7 cellular contexts compared by ENCODE assay signal in the genomic region with DNA sequence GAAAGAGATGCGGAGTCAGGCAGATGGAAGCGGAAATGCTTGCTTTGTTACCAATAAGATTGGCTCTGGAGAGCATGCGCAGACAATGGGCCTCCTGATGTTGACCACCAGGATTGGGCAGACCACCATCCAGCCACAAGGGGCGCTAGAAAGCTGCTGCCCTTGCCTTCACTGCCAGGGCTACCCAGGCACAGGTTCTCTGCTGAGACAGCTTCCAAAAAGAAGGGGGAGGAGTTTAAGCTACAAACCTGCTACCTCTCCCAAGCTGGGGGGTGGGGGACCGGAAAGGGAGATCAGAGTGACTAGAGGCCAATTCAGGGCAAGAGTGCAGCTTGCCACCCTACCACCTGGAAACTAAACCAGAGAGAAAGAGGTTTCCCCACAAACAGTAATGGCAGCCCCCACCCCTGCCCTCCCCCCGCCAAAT.
DNase-seq lines count a peak whose midpoint lies in the region; ATAC-seq and TF ChIP-seq lines count a peak whose summit lies in the region.

No MANE protein-coding gene starts in this region.

- 80% methylated on average over 4 of the region's 6 CpGs; no CpG with 5 or more reads in 1 of the 2 donors for WGBS in esophagus squamous epithelium, 2 donors
- WGBS in spleen, 5 donors = 58 to 65% (median 59%) methylated on average over 6 of the region's 6 CpGs

- H3K9me3 Mint-ChIP-seq in activated CD4-positive, alpha-beta T cell treated with anti-CD3 and anti-CD28 coated beads, Interleukin-2, amount 10 ng/mL, durations not matched to agents 24 days and 14 days = no peaks in the 10 kb centered on the region

- DNase-seq in G401 (ENCODE audit: low spot score) (peak; percentile 1), esophagus squamous epithelium (lab: John Stamatoyannopoulos, UW) (no peak), spleen (peak; percentile 82), omental fat pad (ENCODE audit: low spot score) (no peak)
- DNase-seq in activated CD4-positive, alpha-beta T cell treated with anti-CD3 and anti-CD28 coated beads, Interleukin-2, amount 10 ng/mL, durations not matched to agents 24 days and 14 days = peak; percentile 79

- H3K4me3 ChIP-seq in esophagus squamous epithelium = no peak overlapping the region
- H3K4me3 ChIP-seq in spleen = no peak overlapping the region

- peak; percentile 36 for TF ChIP-seq RAD21 in Ishikawa (IDR thresholded peaks at IDR 0.05; ENCODE audit: low read depth)

- no peak overlapping the region for H3K27ac Mint-ChIP-seq in activated CD4-positive, alpha-beta T cell treated with anti-CD3 and anti-CD28 coated beads, Interleukin-2, amount 10 ng/mL, durations not matched to agents 24 days and 14 days

- ATAC-seq in omental fat pad (ENCODE audit: low FRiP score) (no peak), GM19397 (IDR thresholded peaks at IDR 0.05; ENCODE audit: unreplicated experiment) (no peak)

- H3K36me3 ChIP-seq in esophagus squamous epithelium (no peaks in the 10 kb centered on the region), spleen (no peaks in the 10 kb centered on the region)

- TF ChIP-seq POLR2A in esophagus squamous epithelium (IDR thresholded peaks at IDR 0.05) (no peak), spleen (IDR thresholded peaks at IDR 0.05) (no peak)

- H3K4me1 Mint-ChIP-seq in activated CD4-positive, alpha-beta T cell treated with anti-CD3 and anti-CD28 coated beads, Interleukin-2, amount 10 ng/mL, durations not matched to agents 24 days and 14 days = peaks cover 2% of the 10 kb centered on the region

- no peaks in the 10 kb centered on the region for H3K9me3 ChIP-seq in esophagus squamous epithelium
- H3K9me3 ChIP-seq in spleen = no peaks in the 10 kb centered on the region

- H3K27me3 ChIP-seq in esophagus squamous epithelium = peaks cover 0 to 27% (median 0%) of the 10 kb centered on the region in 4 donors
- peaks cover 0 to 40% (median 0%) of the 10 kb centered on the region in 7 donors for H3K27me3 ChIP-seq in spleen (replicated peaks in 1 of 7)

- TF ChIP-seq EP300 in Ishikawa (IDR thresholded peaks at IDR 0.05; ENCODE audit: borderline replicate concordance) = no peak

- in situ Hi-C loops in G401 (cut with HindIII; ENCODE audit: low sequenced_read_pairs) = no loop called here

- intact Hi-C loops in activated CD4-positive, alpha-beta T cell treated with anti-CD3 and anti-CD28 coated beads, Interleukin-2, amount 10 ng/mL, durations not matched to agents 24 days and 14 days (cut with micrococcal nuclease) = loop anchor here (5.0 kb wide), 1 partner anchor 97 kb away; no protein-coding TSS in a partner anchor
- intact Hi-C loops in esophagus squamous epithelium (cut with DNase I) = no loop called here
- intact Hi-C loops in spleen (cut with DNase I; ENCODE audit: low total_unique reads) = no loop called here

- H3K27ac ChIP-seq in esophagus squamous epithelium (no peak overlapping the region), spleen (no peak overlapping the region)

- TF ChIP-seq CTCF in esophagus squamous epithelium (IDR thresholded peaks at IDR 0.05) = peak in 5 of 6 experiments; percentile 10 to 48 (median 35)
- peak in 9 of 11 experiments; percentile 10 to 66 (median 52) for TF ChIP-seq CTCF in spleen (IDR thresholded peaks at IDR 0.05 in 8 of 11, conservative IDR thresholded peaks at IDR 0.05 in 3 of 11)
- TF ChIP-seq CTCF in omental fat pad (IDR thresholded peaks at IDR 0.05) = no peak

- no peaks in the 10 kb centered on the region for H3K4me1 ChIP-seq in esophagus squamous epithelium
- H3K4me1 ChIP-seq in spleen = peaks cover 0 to 9% (median 0%) of the 10 kb centered on the region in 6 donors

- H3K36me3 Mint-ChIP-seq in activated CD4-positive, alpha-beta T cell treated with anti-CD3 and anti-CD28 coated beads, Interleukin-2, amount 10 ng/mL, durations not matched to agents 24 days and 14 days (ENCODE audit: low read depth) = no peaks in the 10 kb centered on the region

- no peak overlapping the region for H3K4me3 Mint-ChIP-seq in activated CD4-positive, alpha-beta T cell treated with anti-CD3 and anti-CD28 coated beads, Interleukin-2, amount 10 ng/mL, durations not matched to agents 24 days and 14 days

- peaks cover 30% of the 10 kb centered on the region for H3K27me3 Mint-ChIP-seq in activated CD4-positive, alpha-beta T cell treated with anti-CD3 and anti-CD28 coated beads, Interleukin-2, amount 10 ng/mL, durations not matched to agents 24 days and 14 days

TF ChIP-seq in Ishikawa, 13 proteins besides CTCF, POLR2A, EP300 and RAD21:
- TF ChIP-seq TCF12 (IDR thresholded peaks at IDR 0.05; ENCODE audit: low read depth) (no peak), TAF1 (IDR thresholded peaks at IDR 0.05; ENCODE audit: low read depth) (no peak), EGR1 (IDR thresholded peaks at IDR 0.05) (no peak), CEBPB (IDR thresholded peaks at IDR 0.05) (no peak), TEAD4 (IDR thresholded peaks at IDR 0.05) (no peak)

Comparison
In these comparisons a context has a peak if more than half of its experiments do, and no peak if none do; other contexts are left out.
1. DNase-seq: peak in G401 (single experiment), activated CD4-positive, alpha-beta T cell treated with anti-CD3 and anti-CD28 coated beads, Interleukin-2, amount 10 ng/mL, durations not matched to agents 24 days and 14 days (single experiment) and spleen (single experiment); none in esophagus squamous epithelium (single experiment) and omental fat pad (single experiment).
2. CTCF ChIP-seq: peak in esophagus squamous epithelium (5 of 6) and spleen (9 of 11); none in omental fat pad (0 of 3).